8 cellular contexts compared by ENCODE assay signal in the genomic region with DNA sequence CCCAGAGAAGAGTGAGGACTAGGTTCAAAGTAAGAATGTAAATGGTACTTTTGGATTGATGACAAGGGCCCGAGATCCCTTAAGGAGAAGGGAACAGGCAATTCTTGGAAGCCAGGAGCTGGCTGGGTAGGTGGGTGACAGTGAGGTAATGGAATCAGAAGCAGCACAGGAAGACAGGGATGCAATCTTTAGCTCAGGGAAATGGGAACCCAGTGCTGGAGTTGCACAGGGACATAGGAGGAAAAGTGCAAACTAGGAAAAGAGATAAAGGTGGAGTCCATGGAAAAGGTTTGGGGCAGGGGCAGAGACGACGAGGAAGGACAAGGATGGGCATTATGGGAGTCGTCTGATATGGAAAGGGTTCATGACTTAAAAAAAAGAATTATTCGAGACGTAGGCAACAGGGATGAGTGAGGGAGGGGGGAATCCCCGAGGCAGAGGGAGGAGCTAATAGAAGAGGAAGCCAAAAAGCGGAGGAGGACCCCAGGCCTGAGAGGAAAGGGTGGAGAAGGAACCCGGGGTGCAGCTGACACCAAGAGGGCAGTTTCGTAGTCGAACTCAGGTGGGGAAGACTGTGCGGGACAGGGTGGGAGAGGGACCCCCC. TPM values are rescaled to one million over a fixed set of nuclear protein-coding genes. Genes with fewer than 3 reads are reported as not detected.
DNase-seq lines count a peak whose midpoint lies in the region; ATAC-seq, FAIRE-seq and TF ChIP-seq lines count a peak whose summit lies in the region.

No MANE protein-coding gene starts in this region.

- H3K4me1 ChIP-seq in DND-41 (ENCODE audit: insufficient read depth, low read length), result peaks cover 30% of the 10 kb centered on the region
- peaks cover 9% of the 10 kb centered on the region; the same call in 1 of the 2 replicates for H3K4me1 ChIP-seq in HUES48 (ENCODE audit: control insufficient read depth, insufficient read depth, low read length)
- no peaks in the 10 kb centered on the region for H3K4me1 ChIP-seq in colonic mucosa
- peaks cover 33% of the 10 kb centered on the region for H3K4me1 ChIP-seq in HepG2 (ENCODE audit: insufficient read depth, low read length)

- FAIRE-seq in HepG2 (lab: Jason Lieb, UNC), result no peak

- BruUV-seq in HepG2 (replicated peaks; lab: Mats Ljungman, UMichigan), result no TSS peak

- H3K27ac ChIP-seq in DND-41 (ENCODE audit: low read length), result peak overlapping the region; percentile 89
- peak overlapping the region; percentile 91 for H3K27ac ChIP-seq in HUES48 (ENCODE audit: low read depth, low read length)
- peak overlapping the region; percentile 89 for H3K27ac ChIP-seq in colonic mucosa
- H3K27ac ChIP-seq in HepG2 (ENCODE audit: extremely low read length, insufficient read depth, low read length), result peak overlapping the region; percentile 93

- H3K27me3 ChIP-seq in DND-41 (ENCODE audit: insufficient read depth, low read length, poor library complexity) (no peaks in the 10 kb centered on the region), HUES48 (ENCODE audit: control insufficient read depth, insufficient read depth, low read length) (no peaks in the 10 kb centered on the region), colonic mucosa (no peaks in the 10 kb centered on the region), HepG2 (ENCODE audit: control insufficient read depth in 1 of 2, insufficient read depth in 2 of 2, low read length in 2 of 2) (no peaks in the 10 kb centered on the region; a peak in 1 of 5 replicates)

- H3K36me3 ChIP-seq in DND-41 (ENCODE audit: insufficient read depth, low read length), result peaks cover 31% of the 10 kb centered on the region
- peaks cover 11% of the 10 kb centered on the region for H3K36me3 ChIP-seq in HUES48 (ENCODE audit: control insufficient read depth, insufficient read depth, low read length)
- H3K36me3 ChIP-seq in colonic mucosa, result no peaks in the 10 kb centered on the region
- peaks cover 3 to 5% of the 10 kb centered on the region in 2 experiments; a peak in 3 of 5 replicates for H3K36me3 ChIP-seq in HepG2 (replicated peaks in 1 of 2; ENCODE audit: control insufficient read depth in 1 of 2, insufficient read depth in 2 of 2, low read length in 2 of 2)

- TF ChIP-seq CTCF in DND-41 (IDR thresholded peaks at IDR 0.05; ENCODE audit: borderline replicate concordance, extremely low read depth, low read length, poor library complexity, severe bottlenecking) (no peak), colonic mucosa (IDR thresholded peaks at IDR 0.05) (no peak), HepG2 (CRISPR knock-in tag; IDR thresholded peaks at IDR 0.05) (no peak)

- in situ Hi-C loops in HepG2 (cut with HindIII; ENCODE audit: extremely low pct_ligation_motif_present, low pct_unique_long_range_greater_than_20kb), result no loop called here

- H3K9ac ChIP-seq in DND-41 (ENCODE audit: low read depth, low read length) (peak overlapping the region; percentile 78), HUES48 (ENCODE audit: low read depth, low read length) (peak overlapping the region; percentile 14), colonic mucosa (ENCODE audit: low read depth in 2 of 2, low read length in 2 of 2) (peak overlapping the region; percentile 82 to 87), HepG2 (ENCODE audit: insufficient read depth, low read depth, low read length) (peak overlapping the region; percentile 87)

- DNase-seq in DND-41 (peak; percentile 68), T-helper 9 cell (peak; percentile 36), colonic mucosa (peak; percentile 64), HepG2 (ENCODE audit: low spot score) (no peak)
- DNase-seq in stimulated activated CD4-positive, alpha-beta T cell treated with anti-CD3 and anti-CD28 coated beads, Interleukin-4, amount 100 ng/mL, for 4 hours, result peak; percentile 50 to 71

- no peaks in the 10 kb centered on the region for H3K9me3 ChIP-seq in DND-41 (ENCODE audit: insufficient read depth, low read length, severe bottlenecking)
- no peaks in the 10 kb centered on the region for H3K9me3 ChIP-seq in HUES48 (ENCODE audit: control insufficient read depth, insufficient read depth, low read length)
- no peaks in the 10 kb centered on the region for H3K9me3 ChIP-seq in colonic mucosa
- no peaks in the 10 kb centered on the region for H3K9me3 ChIP-seq in HepG2 (ENCODE audit: low read length)

- TF ChIP-seq RAD21 in HepG2 (CRISPR knock-in tag; IDR thresholded peaks at IDR 0.05), result no peak

- CTCF ChIA-PET in HepG2 (lab: Yijun Ruan, JAX; ENCODE audit: low intra/inter-chr PET ratio, low total read pairs), result no interaction called here

- peak overlapping the region; percentile 88 for H3K4me2 ChIP-seq in DND-41 (ENCODE audit: insufficient read depth, low read length)
- peak overlapping the region; percentile 92 for H3K4me2 ChIP-seq in HepG2 (ENCODE audit: low read depth, low read length)

- H4K20me1 ChIP-seq in DND-41 (ENCODE audit: insufficient read depth, low read length) (peaks cover 6% of the 10 kb centered on the region; the same call in 1 of the 2 replicates), HepG2 (ENCODE audit: insufficient read depth, low read length) (no peaks in the 10 kb centered on the region)

- no peak for TF ChIP-seq EP300 in HepG2 (IDR thresholded peaks at IDR 0.05; ENCODE audit: low read depth in 2 of 2, low read length in 2 of 2)
- no peak for TF ChIP-seq EP300 in HepG2 (CRISPR knock-in tag; IDR thresholded peaks at IDR 0.05; ENCODE audit: borderline replicate concordance)

- intact Hi-C loops in colonic mucosa (cut with DNase I), result no loop called here
- intact Hi-C loops in HepG2 (cut with micrococcal nuclease; ENCODE audit: unreplicated experiment), result loop anchor here (1.0 kb wide), 1 partner anchor 45 kb away; no protein-coding TSS in a partner anchor

- H2AFZ ChIP-seq in DND-41 (ENCODE audit: low read depth, low read length), result peak overlapping the region; percentile 86
- H2AFZ ChIP-seq in HepG2 (ENCODE audit: low read length), result no peak overlapping the region

- H3K4me3 ChIP-seq in DND-41 (ENCODE audit: low read depth in 1 of 2, low read length in 2 of 2), result peak overlapping the region; percentile 55 to 66
- H3K4me3 ChIP-seq in HUES48 (ENCODE audit: low read depth, low read length), result peak overlapping the region; percentile 71
- H3K4me3 ChIP-seq in colonic mucosa, result peak overlapping the region; percentile 92
- peak overlapping the region; percentile 78 to 82 (median 79) for H3K4me3 ChIP-seq in HepG2 (replicated peaks in 1 of 3; ENCODE audit: insufficient read depth in 1 of 3, low read depth in 2 of 3, low read length in 3 of 3)

- H3K79me2 ChIP-seq in DND-41 (ENCODE audit: insufficient read depth, low read length) (peaks cover 38% of the 10 kb centered on the region), HepG2 (ENCODE audit: insufficient read depth, low read length) (peaks cover 18% of the 10 kb centered on the region)

- POLR2A ChIA-PET in HepG2 (lab: Yijun Ruan, JAX), result interaction anchor here (0.9 to 2.5 kb wide), 11 partner anchors 9 to 214 kb away, joined by 3 to 21 read pairs (median 7); a partner anchor contains a TSS

- under 1% methylated on average over 11 of the region's 12 CpGs for WGBS in HepG2 (ENCODE audit: low lambda C conversion rate)

- ATAC-seq in DND-41 (ENCODE audit: insufficient read depth, low read depth), result peak; percentile 51
- ATAC-seq in GM19463 (IDR thresholded peaks at IDR 0.05; ENCODE audit: unreplicated experiment), result peak; percentile 63
- ATAC-seq in HepG2, result peak; percentile 15
- no peak for ATAC-seq in GM18873 (IDR thresholded peaks at IDR 0.05; ENCODE audit: low FRiP score, unreplicated experiment)

- no peak for TF ChIP-seq POLR2A in HepG2 (IDR thresholded peaks at IDR 0.05; ENCODE audit: insufficient read depth in 1 of 2, low read depth in 2 of 2, low read length in 2 of 2)

RNA-seq across cellular contexts. Expression of a gene that starts 0.5 kb away (rescaled TPM):
- total RNA-seq in colonic mucosa, result 10 to 100 TPM; 47.2 to 53.5 TPM
- total RNA-seq in HepG2 (2016; rRNA removed; fragmentation: Illumina TruSeq; extraction: Trizol), result 18.6 and 19.5 TPM in 2 replicates
- 7.7 and 8.5 TPM in 2 replicates for total RNA-seq in HepG2 (2016; cell fraction: cytosol; rRNA removed; fragmentation: Illumina TruSeq; extraction: Trizol; ENCODE audit: low read depth)
- total RNA-seq in HepG2 (2016; cell fraction: insoluble cytoplasmic fraction; rRNA removed; fragmentation: Illumina TruSeq; extraction: Trizol), result 18.7 and 20.1 TPM in 2 replicates
- total RNA-seq in HepG2 (2016; cell fraction: membrane; rRNA removed; fragmentation: Illumina TruSeq; extraction: Trizol), result 16.6 and 17.9 TPM in 2 replicates
- total RNA-seq in HepG2 (2016; cell fraction: nucleus; rRNA removed; fragmentation: Illumina TruSeq; extraction: Trizol), result 17.8 and 19.5 TPM in 2 replicates
- 29.3 and 32.6 TPM in 2 replicates for polyA plus RNA-seq in HepG2 (2011; rRNA removed)
- polyA plus RNA-seq in HepG2 (2011; cell fraction: cytosol; rRNA removed), result 25.3 and 25.8 TPM in 2 replicates
- polyA plus RNA-seq in HepG2 (2011; cell fraction: nucleus; rRNA removed), result 36.5 and 43.7 TPM in 2 replicates
- 12.6 and 16.2 TPM in 2 replicates for polyA plus RNA-seq in HepG2 (2012)
- 3.9 and 4.4 TPM in 2 replicates for polyA plus RNA-seq in HepG2 (2016; cell fraction: cytosol; fragmentation: Illumina TruSeq; extraction: Trizol; ENCODE audit: low read depth)
- 19.7 and 20.5 TPM in 2 replicates for polyA plus RNA-seq in HepG2 (2016; cell fraction: insoluble cytoplasmic fraction; fragmentation: Illumina TruSeq; extraction: Trizol; ENCODE audit: low read depth)
- polyA plus RNA-seq in HepG2 (2016; cell fraction: membrane; fragmentation: Illumina TruSeq; extraction: Trizol; ENCODE audit: low read depth), result 11.0 and 12.5 TPM in 2 replicates
- 31.3 and 33.3 TPM in 2 replicates for polyA plus RNA-seq in HepG2 (2016; cell fraction: nucleus; fragmentation: Illumina TruSeq; extraction: Trizol; ENCODE audit: insufficient read depth, low read depth)
- 58.3 and 156 TPM in 2 replicates for polyA minus RNA-seq in HepG2 (2011; rRNA and poly(A)+ RNA removed; ENCODE audit: low replicate concordance)
- 14.8 and 17.7 TPM in 2 replicates for polyA minus RNA-seq in HepG2 (2011; cell fraction: cytosol; rRNA and poly(A)+ RNA removed)
- 29.6 and 32.7 TPM in 2 replicates for polyA minus RNA-seq in HepG2 (2011; cell fraction: nucleus; rRNA and poly(A)+ RNA removed)

RNA-seq across cellular contexts. Expression of a gene that starts 20.3 kb away (rescaled TPM):
- 10 to 100 TPM; 28.6 to 44.1 TPM for total RNA-seq in colonic mucosa
- total RNA-seq in HepG2 (2016; rRNA removed; fragmentation: Illumina TruSeq; extraction: Trizol), result 32.0 and 36.2 TPM in 2 replicates
- total RNA-seq in HepG2 (2016; cell fraction: cytosol; rRNA removed; fragmentation: Illumina TruSeq; extraction: Trizol; ENCODE audit: low read depth), result 4.1 and 4.4 TPM in 2 replicates
- total RNA-seq in HepG2 (2016; cell fraction: insoluble cytoplasmic fraction; rRNA removed; fragmentation: Illumina TruSeq; extraction: Trizol), result 37.2 and 39.7 TPM in 2 replicates
- 15.6 and 17.0 TPM in 2 replicates for total RNA-seq in HepG2 (2016; cell fraction: membrane; rRNA removed; fragmentation: Illumina TruSeq; extraction: Trizol)
- 44.6 and 44.7 TPM in 2 replicates for total RNA-seq in HepG2 (2016; cell fraction: nucleus; rRNA removed; fragmentation: Illumina TruSeq; extraction: Trizol)
- polyA plus RNA-seq in HepG2 (2011; rRNA removed), result 17.9 and 20.3 TPM in 2 replicates
- polyA plus RNA-seq in HepG2 (2011; cell fraction: cytosol; rRNA removed), result 7.9 and 8.2 TPM in 2 replicates
- polyA plus RNA-seq in HepG2 (2011; cell fraction: nucleus; rRNA removed), result 43.2 and 45.6 TPM in 2 replicates
- 11.7 and 16.5 TPM in 2 replicates for polyA plus RNA-seq in HepG2 (2012)
- 2.7 and 2.8 TPM in 2 replicates for polyA plus RNA-seq in HepG2 (2016; cell fraction: cytosol; fragmentation: Illumina TruSeq; extraction: Trizol; ENCODE audit: low read depth)
- polyA plus RNA-seq in HepG2 (2016; cell fraction: insoluble cytoplasmic fraction; fragmentation: Illumina TruSeq; extraction: Trizol; ENCODE audit: low read depth), result 27.2 and 30.5 TPM in 2 replicates
- 8.9 and 10.1 TPM in 2 replicates for polyA plus RNA-seq in HepG2 (2016; cell fraction: membrane; fragmentation: Illumina TruSeq; extraction: Trizol; ENCODE audit: low read depth)
- polyA plus RNA-seq in HepG2 (2016; cell fraction: nucleus; fragmentation: Illumina TruSeq; extraction: Trizol; ENCODE audit: insufficient read depth, low read depth), result 62.2 and 65.3 TPM in 2 replicates
- polyA minus RNA-seq in HepG2 (2011; rRNA and poly(A)+ RNA removed; ENCODE audit: low replicate concordance), result 33.0 and 287 TPM in 2 replicates
- polyA minus RNA-seq in HepG2 (2011; cell fraction: cytosol; rRNA and poly(A)+ RNA removed), result 7.7 and 9.6 TPM in 2 replicates
- 15.8 and 22.1 TPM in 2 replicates for polyA minus RNA-seq in HepG2 (2011; cell fraction: nucleus; rRNA and poly(A)+ RNA removed)

RNA-seq across cellular contexts. Expression of a gene that starts 44.6 kb away (rescaled TPM):
- 10 to 100 TPM; 27.5 to 28.4 TPM for total RNA-seq in colonic mucosa
- 14.1 and 15.0 TPM in 2 replicates for total RNA-seq in HepG2 (2016; rRNA removed; fragmentation: Illumina TruSeq; extraction: Trizol)
- 3.3 and 3.9 TPM in 2 replicates for total RNA-seq in HepG2 (2016; cell fraction: cytosol; rRNA removed; fragmentation: Illumina TruSeq; extraction: Trizol; ENCODE audit: low read depth)
- 13.7 and 14.2 TPM in 2 replicates for total RNA-seq in HepG2 (2016; cell fraction: insoluble cytoplasmic fraction; rRNA removed; fragmentation: Illumina TruSeq; extraction: Trizol)
- total RNA-seq in HepG2 (2016; cell fraction: membrane; rRNA removed; fragmentation: Illumina TruSeq; extraction: Trizol), result 6.1 and 7.4 TPM in 2 replicates
- total RNA-seq in HepG2 (2016; cell fraction: nucleus; rRNA removed; fragmentation: Illumina TruSeq; extraction: Trizol), result 15.7 and 20.5 TPM in 2 replicates
- polyA plus RNA-seq in HepG2 (2011; rRNA removed), result 16.5 and 24.5 TPM in 2 replicates
- 11.9 and 16.7 TPM in 2 replicates for polyA plus RNA-seq in HepG2 (2011; cell fraction: cytosol; rRNA removed)
- polyA plus RNA-seq in HepG2 (2011; cell fraction: nucleus; rRNA removed), result 55.2 and 58.3 TPM in 2 replicates
- polyA plus RNA-seq in HepG2 (2012), result 12.2 and 12.3 TPM in 2 replicates
- 0.57 and 1.1 TPM in 2 replicates for polyA plus RNA-seq in HepG2 (2016; cell fraction: cytosol; fragmentation: Illumina TruSeq; extraction: Trizol; ENCODE audit: low read depth)
- polyA plus RNA-seq in HepG2 (2016; cell fraction: insoluble cytoplasmic fraction; fragmentation: Illumina TruSeq; extraction: Trizol; ENCODE audit: low read depth), result 9.8 and 13.6 TPM in 2 replicates
- 2.3 and 2.5 TPM in 2 replicates for polyA plus RNA-seq in HepG2 (2016; cell fraction: membrane; fragmentation: Illumina TruSeq; extraction: Trizol; ENCODE audit: low read depth)
- 22.9 and 24.3 TPM in 2 replicates for polyA plus RNA-seq in HepG2 (2016; cell fraction: nucleus; fragmentation: Illumina TruSeq; extraction: Trizol; ENCODE audit: insufficient read depth, low read depth)
- 85.3 and 103 TPM in 2 replicates for polyA minus RNA-seq in HepG2 (2011; rRNA and poly(A)+ RNA removed; ENCODE audit: low replicate concordance)
- 20.1 and 23.3 TPM in 2 replicates for polyA minus RNA-seq in HepG2 (2011; cell fraction: cytosol; rRNA and poly(A)+ RNA removed)
- polyA minus RNA-seq in HepG2 (2011; cell fraction: nucleus; rRNA and poly(A)+ RNA removed), result 44.4 and 49.6 TPM in 2 replicates

RNA-seq across cellular contexts. Expression of a gene that starts 45.8 kb away (rescaled TPM):
- total RNA-seq in colonic mucosa (100 to 1,000 TPM; 744 to 902 TPM), HepG2 (2016; rRNA removed; fragmentation: Illumina TruSeq; extraction: Trizol) (29.0 and 30.2 TPM in 2 replicates)
- total RNA-seq in HepG2 (2016; cell fraction: cytosol; rRNA removed; fragmentation: Illumina TruSeq; extraction: Trizol; ENCODE audit: low read depth), result 6.3 and 6.7 TPM in 2 replicates
- total RNA-seq in HepG2 (2016; cell fraction: insoluble cytoplasmic fraction; rRNA removed; fragmentation: Illumina TruSeq; extraction: Trizol), result 27.8 and 30.0 TPM in 2 replicates
- total RNA-seq in HepG2 (2016; cell fraction: membrane; rRNA removed; fragmentation: Illumina TruSeq; extraction: Trizol), result 9.8 and 12.1 TPM in 2 replicates
- 18.8 and 23.3 TPM in 2 replicates for total RNA-seq in HepG2 (2016; cell fraction: nucleus; rRNA removed; fragmentation: Illumina TruSeq; extraction: Trizol)
- 27.8 and 29.3 TPM in 2 replicates for polyA plus RNA-seq in HepG2 (2011; rRNA removed)
- 21.3 and 26.7 TPM in 2 replicates for polyA plus RNA-seq in HepG2 (2011; cell fraction: cytosol; rRNA removed)
- polyA plus RNA-seq in HepG2 (2011; cell fraction: nucleus; rRNA removed), result 89.4 and 101 TPM in 2 replicates
- 13.2 and 18.5 TPM in 2 replicates for polyA plus RNA-seq in HepG2 (2012)
- polyA plus RNA-seq in HepG2 (2016; cell fraction: cytosol; fragmentation: Illumina TruSeq; extraction: Trizol; ENCODE audit: low read depth), result 6.6 and 7.1 TPM in 2 replicates
- 32.9 and 33.5 TPM in 2 replicates for polyA plus RNA-seq in HepG2 (2016; cell fraction: insoluble cytoplasmic fraction; fragmentation: Illumina TruSeq; extraction: Trizol; ENCODE audit: low read depth)
- polyA plus RNA-seq in HepG2 (2016; cell fraction: membrane; fragmentation: Illumina TruSeq; extraction: Trizol; ENCODE audit: low read depth), result 9.9 and 10.0 TPM in 2 replicates
- 46.6 and 51.9 TPM in 2 replicates for polyA plus RNA-seq in HepG2 (2016; cell fraction: nucleus; fragmentation: Illumina TruSeq; extraction: Trizol; ENCODE audit: insufficient read depth, low read depth)
- 34.1 and 67.3 TPM in 2 replicates for polyA minus RNA-seq in HepG2 (2011; rRNA and poly(A)+ RNA removed; ENCODE audit: low replicate concordance)
- 11.9 and 16.5 TPM in 2 replicates for polyA minus RNA-seq in HepG2 (2011; cell fraction: cytosol; rRNA and poly(A)+ RNA removed)
- 13.3 and 13.8 TPM in 2 replicates for polyA minus RNA-seq in HepG2 (2011; cell fraction: nucleus; rRNA and poly(A)+ RNA removed)

Comparison
In these comparisons a context has a peak if more than half of its experiments do, and no peak if none do; other contexts are left out.
1. H3K9ac ChIP-seq: peak in every context shown above with its lines; median percentile 87 in HepG2; 84 in colonic mucosa; 78 in DND-41; 14 in HUES48.